In the genomic region with DNA sequence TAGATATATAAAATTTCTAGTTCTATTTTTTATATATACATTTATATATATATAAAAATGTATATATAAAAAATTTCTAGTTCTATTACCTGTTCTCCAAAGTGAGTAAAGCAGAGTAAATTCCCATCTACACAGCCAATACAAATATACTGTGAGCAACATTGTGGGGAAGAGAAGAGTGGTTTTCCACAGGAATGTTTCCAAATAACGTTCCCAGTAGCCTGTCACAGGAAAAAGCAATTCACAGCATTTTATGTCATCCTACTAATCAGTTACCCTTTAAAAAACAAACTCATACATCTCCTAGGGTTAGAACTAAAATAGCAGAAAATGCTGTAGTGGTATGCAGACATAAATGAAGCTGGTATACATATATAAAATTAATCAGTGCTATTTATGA, we compare ENCODE assay signal across 17 cellular contexts. TPM values are rescaled to one million over a fixed set of nuclear protein-coding genes. Genes with fewer than 3 reads are reported as not detected.
DNase-seq lines count a peak whose midpoint lies in the region; ATAC-seq, FAIRE-seq and TF ChIP-seq lines count a peak whose summit lies in the region.
"Had no signal": no experiment of that assay in that cellular context is flagged by ENCODE, and none has a peak within 500 bp of the region (broad histone marks: within the 10 kb centered on the region; RNA-seq: fewer than 3 reads in every experiment).

No MANE protein-coding gene starts in this region.

- TF ChIP-seq CTCF in AG10803 (conservative IDR thresholded peaks at IDR 0.05; ENCODE audit: low read length) (no peak), astrocyte (IDR thresholded peaks at IDR 0.05; ENCODE audit: insufficient read depth, low read depth, low read length) (no peak)

- peaks cover 10% of the 10 kb centered on the region for H3K36me3 Mint-ChIP-seq in astrocyte (ENCODE audit: low read depth, unreplicated experiment)
- H3K36me3 Mint-ChIP-seq in activated naive CD8-positive, alpha-beta T cell treated with anti-CD3 and anti-CD28 coated beads, Interleukin-2, amount 50 U/mL, for 24 hours (ENCODE audit: low read depth): peaks cover 10% of the 10 kb centered on the region

- no peaks in the 10 kb centered on the region for H3K4me1 Mint-ChIP-seq in astrocyte (ENCODE audit: low read depth, unreplicated experiment)
- H3K4me1 Mint-ChIP-seq in activated naive CD8-positive, alpha-beta T cell treated with anti-CD3 and anti-CD28 coated beads, Interleukin-2, amount 50 U/mL, for 24 hours: no peaks in the 10 kb centered on the region
- H3K4me1 Mint-ChIP-seq: CD14-positive monocyte had no signal

- H3K9me3 Mint-ChIP-seq in astrocyte (ENCODE audit: unreplicated experiment): peaks cover 4% of the 10 kb centered on the region
- no peaks in the 10 kb centered on the region for H3K9me3 Mint-ChIP-seq in activated naive CD8-positive, alpha-beta T cell treated with anti-CD3 and anti-CD28 coated beads, Interleukin-2, amount 50 U/mL, for 24 hours
- H3K9me3 Mint-ChIP-seq: CD8-positive, alpha-beta T cell had no signal

- H3K4me1 ChIP-seq in astrocyte (ENCODE audit: insufficient read depth, low read length): no peaks in the 10 kb centered on the region
- H3K4me1 ChIP-seq: Caco-2, HAP-1 had no signal

- H4K20me1 ChIP-seq in astrocyte (ENCODE audit: insufficient read depth, low read length): no peaks in the 10 kb centered on the region

- no peak overlapping the region for H3K4me3 ChIP-seq in AG10803 (ENCODE audit: low read length)
- H3K4me3 ChIP-seq in astrocyte (ENCODE audit: insufficient read depth, low read depth, low read length): no peak overlapping the region
- H3K4me3 ChIP-seq: GM12878, HAP-1 had no signal

- no peaks in the 10 kb centered on the region for H3K27me3 ChIP-seq in astrocyte (ENCODE audit: insufficient read depth, low read length)

- ATAC-seq in activated naive CD8-positive, alpha-beta T cell treated with anti-CD3 and anti-CD28 coated beads, Interleukin-2, amount 50 U/mL, for 24 hours: no peak
- ATAC-seq in HG02763 (IDR thresholded peaks at IDR 0.05; ENCODE audit: unreplicated experiment) (no peak), GM18498 (IDR thresholded peaks at IDR 0.05; ENCODE audit: unreplicated experiment) (no peak)
- ATAC-seq: CD8-positive, alpha-beta T cell; GM12878 had no signal

- no peak overlapping the region for H3K27ac Mint-ChIP-seq in astrocyte (ENCODE audit: unreplicated experiment)
- no peak overlapping the region for H3K27ac Mint-ChIP-seq in activated naive CD8-positive, alpha-beta T cell treated with anti-CD3 and anti-CD28 coated beads, Interleukin-2, amount 50 U/mL, for 24 hours
- H3K27ac Mint-ChIP-seq: CD14-positive monocyte; CD8-positive, alpha-beta T cell had no signal

- FAIRE-seq in astrocyte (lab: Jason Lieb, UNC) (no peak), frontal cortex (lab: Jason Lieb, UNC) (peak; percentile 31)
- FAIRE-seq: GM12878, GM19239, H1 had no signal

- no peaks in the 10 kb centered on the region for H3K79me2 ChIP-seq in astrocyte (ENCODE audit: insufficient read depth, low read length)

- H2AFZ ChIP-seq in astrocyte (ENCODE audit: low read depth, low read length): no peak overlapping the region

- H3K27me3 Mint-ChIP-seq in astrocyte (ENCODE audit: low read depth, unreplicated experiment): no peaks in the 10 kb centered on the region
- no peaks in the 10 kb centered on the region for H3K27me3 Mint-ChIP-seq in activated naive CD8-positive, alpha-beta T cell treated with anti-CD3 and anti-CD28 coated beads, Interleukin-2, amount 50 U/mL, for 24 hours

- H3K9me3 ChIP-seq in astrocyte (ENCODE audit: insufficient read depth, low read depth, low read length): no peaks in the 10 kb centered on the region
- H3K9me3 ChIP-seq: Caco-2, HAP-1 had no signal

- H3K36me3 ChIP-seq in astrocyte (ENCODE audit: insufficient read depth, low read length): no peaks in the 10 kb centered on the region
- H3K36me3 ChIP-seq: HAP-1 had no signal

- no peak overlapping the region for H3K4me2 ChIP-seq in astrocyte (ENCODE audit: low read length)

- H3K9ac ChIP-seq in astrocyte (ENCODE audit: low read length): no peak overlapping the region

- H3K4me3 Mint-ChIP-seq in astrocyte (ENCODE audit: unreplicated experiment): no peak overlapping the region
- no peak overlapping the region for H3K4me3 Mint-ChIP-seq in activated naive CD8-positive, alpha-beta T cell treated with anti-CD3 and anti-CD28 coated beads, Interleukin-2, amount 50 U/mL, for 24 hours
- H3K4me3 Mint-ChIP-seq: CD14-positive monocyte; CD8-positive, alpha-beta T cell had no signal

- no peak overlapping the region for H3K27ac ChIP-seq in astrocyte (ENCODE audit: low read depth, low read length)
- H3K27ac ChIP-seq: HL-60 had no signal

- DNase-seq in AG10803 (ENCODE audit: low read depth) (peak; percentile 14), astrocyte (ENCODE audit: low read depth) (peak; percentile 72), frontal cortex (ENCODE audit: low spot score in 2 of 2) (no peak), renal cortical epithelial cell (ENCODE audit: low read depth) (peak; percentile 77), NCI-H345 (lab: John Stamatoyannopoulos, UW) (no peak)
- no peak for DNase-seq in activated naive CD8-positive, alpha-beta T cell treated with anti-CD3 and anti-CD28 coated beads, Interleukin-2, amount 50 U/mL, for 24 hours
- DNase-seq: Caco-2; CD8-positive, alpha-beta T cell; DND-41 had no signal

RNA-seq across cellular contexts. Expression of a gene that starts 44.5 kb away (rescaled TPM):
- total RNA-seq in astrocyte (6.3 and 7.3 TPM in 2 replicates), frontal cortex (24.1 TPM), renal cortical epithelial cell (14.8 and 24.1 TPM in 2 replicates)

Comparison
In these comparisons a context has a peak if more than half of its experiments do, and no peak if none do; other contexts are left out.
1. DNase-seq: peak in AG10803 (single experiment), astrocyte (single experiment) and renal cortical epithelial cell (single experiment); none in frontal cortex (0 of 2), activated naive CD8-positive, alpha-beta T cell treated with anti-CD3 and anti-CD28 coated beads, Interleukin-2, amount 50 U/mL, for 24 hours (single experiment) and NCI-H345 (single experiment).